27 cellular contexts compared by ENCODE assay signal in genomic region chr12:130509454-130509853, GRCh38.
"Had no signal": no experiment of that assay in that cellular context is flagged by ENCODE, and none has a peak within 500 bp of the region (broad histone marks: within the 10 kb centered on the region; RNA-seq: fewer than 3 reads in every experiment).

No MANE protein-coding gene starts in this region.

- ATAC-seq: effector memory CD8-positive, alpha-beta T cell; esophagus mucosa; foreskin keratinocyte; gastrocnemius medialis; gastroesophageal sphincter had no signal

- H3K36me3 ChIP-seq: colonic mucosa, esophagus muscularis mucosa, esophagus squamous epithelium, gastrocnemius medialis, gastroesophageal sphincter had no signal

- H3K4me3 ChIP-seq: colonic mucosa, coronary artery, dorsolateral prefrontal cortex, esophagus muscularis mucosa, esophagus squamous epithelium, gastrocnemius medialis, gastroesophageal sphincter had no signal

- H3K27ac Mint-ChIP-seq: dendritic cell treated with granulocyte-macrophage colony-stimulating factor and Interleukin-4, amounts not matched to agents 40 ng/mL and 50 ng/mL, for 4 days; effector memory CD8-positive, alpha-beta T cell; endodermal cell had no signal

- H3K4me3 Mint-ChIP-seq: dendritic cell treated with granulocyte-macrophage colony-stimulating factor and Interleukin-4, amounts not matched to agents 40 ng/mL and 50 ng/mL, for 4 days; effector memory CD8-positive, alpha-beta T cell; endodermal cell had no signal

- H3K9me3 ChIP-seq: colonic mucosa, esophagus muscularis mucosa, esophagus squamous epithelium, gastrocnemius medialis, gastroesophageal sphincter had no signal

- FAIRE-seq: colon, endometrium, endothelial cell of umbilical vein, frontal cortex had no signal

- H3K9me3 Mint-ChIP-seq: endodermal cell had no signal

- H3K27me3 ChIP-seq: colonic mucosa, esophagus muscularis mucosa, esophagus squamous epithelium, foreskin keratinocyte, gastrocnemius medialis had no signal

- H3K27me3 Mint-ChIP-seq: dendritic cell treated with granulocyte-macrophage colony-stimulating factor and Interleukin-4, amounts not matched to agents 40 ng/mL and 50 ng/mL, for 4 days; effector memory CD8-positive, alpha-beta T cell had no signal

- H3K4me1 ChIP-seq: colonic mucosa, esophagus muscularis mucosa, esophagus squamous epithelium, foreskin keratinocyte, gastrocnemius medialis, gastroesophageal sphincter had no signal

- H3K27ac ChIP-seq: colonic mucosa, coronary artery, epithelial cell of prostate, esophagus muscularis mucosa, esophagus squamous epithelium, foreskin keratinocyte, gastrocnemius medialis, gastroesophageal sphincter had no signal

- DNase-seq: colonic mucosa; cortex of kidney; dermis blood vessel endothelial cell; dorsolateral prefrontal cortex; effector CD4-positive, alpha-beta T cell; effector CD8-positive, alpha-beta T cell; effector memory CD4-positive, alpha-beta T cell; effector memory CD8-positive, alpha-beta T cell; endodermal cell; erythroblast; esophagus squamous epithelium; foreskin fibroblast; foreskin keratinocyte; foreskin melanocyte; gastrocnemius medialis; glutamatergic neuron; head of caudate nucleus had no signal
